ENCODE assay signal across 1 cellular context in the genomic region with DNA sequence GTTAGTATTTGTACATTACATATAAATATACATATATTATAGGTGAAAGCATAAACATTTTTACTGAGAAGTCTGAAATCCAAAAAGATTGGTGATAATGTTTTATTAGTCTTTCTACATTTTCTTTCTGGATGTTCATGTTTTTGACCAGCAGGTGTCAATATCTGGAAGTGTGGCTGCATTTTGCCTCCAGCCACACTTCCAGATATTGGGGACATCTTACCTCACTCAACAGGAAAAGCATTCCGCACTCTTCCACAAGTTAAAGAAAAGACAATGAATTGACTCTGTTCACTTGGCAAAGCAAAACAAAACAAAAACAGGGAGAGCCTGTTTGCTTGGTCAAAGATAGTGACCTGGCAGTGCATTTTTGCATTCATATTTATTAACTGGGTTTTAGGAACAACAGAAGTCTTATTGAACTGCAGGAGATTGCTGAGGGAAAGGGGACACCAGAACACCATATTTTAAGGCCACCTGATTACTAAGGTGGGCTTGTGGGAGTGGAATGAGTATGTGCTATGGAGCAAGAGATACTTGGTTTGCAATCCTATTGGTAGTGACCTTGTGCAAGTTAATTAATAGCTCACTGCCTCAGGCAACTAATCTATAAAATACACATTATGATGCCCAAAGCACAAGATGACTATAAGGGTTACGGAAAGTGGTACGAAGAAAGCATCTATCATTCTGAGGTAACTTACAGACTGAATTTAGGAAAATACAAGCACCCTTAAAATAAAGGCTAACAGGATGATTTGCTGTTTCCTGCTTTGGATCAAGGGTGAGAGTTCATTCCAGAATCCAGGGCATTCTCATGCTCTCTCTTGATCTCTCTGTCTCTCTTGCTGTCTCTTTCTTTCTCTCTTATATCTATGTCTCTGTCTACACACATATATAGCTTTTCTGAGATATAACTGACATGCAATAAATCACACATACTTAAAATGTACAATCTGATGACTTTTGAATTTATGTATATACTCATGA.
TF ChIP-seq lines count a peak whose summit lies in the region.

No MANE protein-coding gene starts in this region.

TF ChIP-seq in HepG2, 621 proteins besides CTCF, POLR2A, EP300 and RAD21 (continued from another document):
- TF ChIP-seq, protein P1, sequence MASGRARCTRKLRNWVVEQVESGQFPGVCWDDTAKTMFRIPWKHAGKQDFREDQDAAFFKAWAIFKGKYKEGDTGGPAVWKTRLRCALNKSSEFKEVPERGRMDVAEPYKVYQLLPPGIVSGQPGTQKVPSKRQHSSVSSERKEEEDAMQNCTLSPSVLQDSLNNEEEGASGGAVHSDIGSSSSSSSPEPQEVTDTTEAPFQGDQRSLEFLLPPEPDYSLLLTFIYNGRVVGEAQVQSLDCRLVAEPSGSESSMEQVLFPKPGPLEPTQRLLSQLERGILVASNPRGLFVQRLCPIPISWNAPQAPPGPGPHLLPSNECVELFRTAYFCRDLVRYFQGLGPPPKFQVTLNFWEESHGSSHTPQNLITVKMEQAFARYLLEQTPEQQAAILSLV (CRISPR knock-in tag; IDR thresholded peaks at IDR 0.05; ENCODE audit: borderline replicate concordance): no peak
- TF ChIP-seq ZNF101 (CRISPR knock-in tag; IDR thresholded peaks at IDR 0.05; ENCODE audit: borderline replicate concordance, low read depth) (no peak), ZNF343 (CRISPR knock-in tag; IDR thresholded peaks at IDR 0.05) (no peak), NCOR1 (IDR thresholded peaks at IDR 0.05; ENCODE audit: borderline replicate concordance, low read length) (no peak), ZNF142 (CRISPR knock-in tag; IDR thresholded peaks at IDR 0.05) (no peak), SOX5 (CRISPR knock-in tag; IDR thresholded peaks at IDR 0.05; ENCODE audit: borderline replicate concordance) (no peak), CENPX (CRISPR knock-in tag; IDR thresholded peaks at IDR 0.05) (no peak), CEBPG (CRISPR knock-in tag; IDR thresholded peaks at IDR 0.05) (no peak), ZBTB7A (CRISPR knock-in tag; IDR thresholded peaks at IDR 0.05) (no peak), RORA (CRISPR knock-in tag; IDR thresholded peaks at IDR 0.05) (no peak), ZNF780A (CRISPR knock-in tag; IDR thresholded peaks at IDR 0.05) (no peak), ARID5B (CRISPR knock-in tag; IDR thresholded peaks at IDR 0.05) (0 out of 2 replicates have a peak, but pooled peaks have one; percentile 15), NAIF1 (CRISPR knock-in tag; IDR thresholded peaks at IDR 0.05; ENCODE audit: borderline replicate concordance) (no peak), TSC22D2 (CRISPR knock-in tag; IDR thresholded peaks at IDR 0.05; ENCODE audit: borderline replicate concordance) (no peak), MXD3 (CRISPR knock-in tag; IDR thresholded peaks at IDR 0.05) (no peak), TBX2 (CRISPR knock-in tag; IDR thresholded peaks at IDR 0.05; ENCODE audit: borderline replicate concordance) (no peak), HNRNPK (IDR thresholded peaks at IDR 0.05; ENCODE audit: low read depth, low read length, poor library complexity, severe bottlenecking) (no peak), STAG1 (CRISPR knock-in tag; IDR thresholded peaks at IDR 0.05) (peak; percentile 56), ZNF543 (CRISPR knock-in tag; IDR thresholded peaks at IDR 0.05) (no peak), MBD4 (IDR thresholded peaks at IDR 0.05; ENCODE audit: borderline replicate concordance, low read length) (no peak), MZF1 (CRISPR knock-in tag; IDR thresholded peaks at IDR 0.05; ENCODE audit: borderline replicate concordance) (no peak), ZNF30 (CRISPR knock-in tag; IDR thresholded peaks at IDR 0.05) (no peak), STAT5B (CRISPR knock-in tag; IDR thresholded peaks at IDR 0.05) (no peak), ZNF557 (CRISPR knock-in tag; IDR thresholded peaks at IDR 0.05) (no peak), ZNF274 (CRISPR knock-in tag; IDR thresholded peaks at IDR 0.05) (no peak), MAFG (CRISPR knock-in tag; IDR thresholded peaks at IDR 0.05) (no peak), ZNF770 (CRISPR knock-in tag; IDR thresholded peaks at IDR 0.05) (no peak), SKI (IDR thresholded peaks at IDR 0.05; ENCODE audit: partially characterized antibody) (no peak), ZNF589 (CRISPR knock-in tag; conservative IDR thresholded peaks at IDR 0.05) (no peak), ZNF615 (CRISPR knock-in tag; IDR thresholded peaks at IDR 0.05; ENCODE audit: borderline replicate concordance) (no peak), SAP130 (CRISPR knock-in tag; IDR thresholded peaks at IDR 0.05; ENCODE audit: low read depth) (no peak)
- TF ChIP-seq, protein P2, sequence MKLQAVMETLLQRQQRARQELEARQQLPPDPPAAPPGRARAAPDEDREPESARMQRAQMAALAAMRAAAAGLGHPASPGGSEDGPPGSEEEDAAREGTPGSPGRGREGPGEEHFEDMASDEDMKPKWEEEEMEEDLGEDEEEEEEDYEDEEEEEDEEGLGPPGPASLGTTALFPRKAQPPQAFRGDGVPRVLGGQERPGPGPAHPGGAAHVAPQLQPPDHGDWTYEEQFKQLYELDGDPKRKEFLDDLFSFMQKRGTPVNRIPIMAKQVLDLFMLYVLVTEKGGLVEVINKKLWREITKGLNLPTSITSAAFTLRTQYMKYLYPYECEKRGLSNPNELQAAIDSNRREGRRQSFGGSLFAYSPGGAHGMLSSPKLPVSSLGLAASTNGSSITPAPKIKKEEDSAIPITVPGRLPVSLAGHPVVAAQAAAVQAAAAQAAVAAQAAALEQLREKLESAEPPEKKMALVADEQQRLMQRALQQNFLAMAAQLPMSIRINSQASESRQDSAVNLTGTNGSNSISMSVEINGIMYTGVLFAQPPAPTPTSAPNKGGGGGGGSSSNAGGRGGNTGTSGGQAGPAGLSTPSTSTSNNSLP (IDR thresholded peaks at IDR 0.05; ENCODE audit: low read depth, low read length): peak; percentile 74
- TF ChIP-seq, protein P3, sequence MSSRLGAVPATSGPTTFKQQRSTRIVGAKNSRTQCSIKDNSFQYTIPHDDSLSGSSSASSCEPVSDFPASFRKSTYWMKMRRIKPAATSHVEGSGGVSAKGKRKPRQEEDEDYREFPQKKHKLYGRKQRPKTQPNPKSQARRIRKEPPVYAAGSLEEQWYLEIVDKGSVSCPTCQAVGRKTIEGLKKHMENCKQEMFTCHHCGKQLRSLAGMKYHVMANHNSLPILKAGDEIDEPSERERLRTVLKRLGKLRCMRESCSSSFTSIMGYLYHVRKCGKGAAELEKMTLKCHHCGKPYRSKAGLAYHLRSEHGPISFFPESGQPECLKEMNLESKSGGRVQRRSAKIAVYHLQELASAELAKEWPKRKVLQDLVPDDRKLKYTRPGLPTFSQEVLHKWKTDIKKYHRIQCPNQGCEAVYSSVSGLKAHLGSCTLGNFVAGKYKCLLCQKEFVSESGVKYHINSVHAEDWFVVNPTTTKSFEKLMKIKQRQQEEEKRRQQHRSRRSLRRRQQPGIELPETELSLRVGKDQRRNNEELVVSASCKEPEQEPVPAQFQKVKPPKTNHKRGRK (CRISPR knock-in tag; IDR thresholded peaks at IDR 0.05): no peak
- TF ChIP-seq, protein P4, sequence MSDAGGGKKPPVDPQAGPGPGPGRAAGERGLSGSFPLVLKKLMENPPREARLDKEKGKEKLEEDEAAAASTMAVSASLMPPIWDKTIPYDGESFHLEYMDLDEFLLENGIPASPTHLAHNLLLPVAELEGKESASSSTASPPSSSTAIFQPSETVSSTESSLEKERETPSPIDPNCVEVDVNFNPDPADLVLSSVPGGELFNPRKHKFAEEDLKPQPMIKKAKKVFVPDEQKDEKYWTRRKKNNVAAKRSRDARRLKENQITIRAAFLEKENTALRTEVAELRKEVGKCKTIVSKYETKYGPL (CRISPR knock-in tag; IDR thresholded peaks at IDR 0.05): no peak
